In the genomic region with DNA sequence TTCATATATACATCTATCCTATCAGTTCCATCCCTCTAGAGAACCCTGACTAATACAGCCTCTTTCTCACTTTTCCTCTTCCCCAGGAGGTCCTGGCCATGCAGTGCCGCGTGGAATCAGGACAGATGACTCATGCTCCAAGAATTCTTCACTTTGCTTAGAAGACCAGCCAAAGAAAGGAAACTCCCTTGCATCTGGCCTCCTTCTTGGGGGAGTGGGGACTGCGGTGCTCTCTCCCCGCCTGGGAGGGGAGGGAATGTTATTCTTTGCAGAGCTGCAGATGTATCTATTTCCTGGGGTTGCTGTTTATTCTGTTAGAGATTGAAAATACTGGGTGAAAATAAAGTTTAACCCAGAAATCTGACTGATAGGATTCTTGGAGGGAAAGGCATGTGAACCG, we compare ENCODE assay signal across 1 cellular context.
TF ChIP-seq lines count a peak whose summit lies in the region.

No MANE protein-coding gene starts in this region.

TF ChIP-seq in HEK293, 187 proteins besides CTCF, POLR2A, EP300 and RAD21 (continued from another document and continues in another):
- TF ChIP-seq ZNF585B (tag by site-specific recombination; IDR thresholded peaks at IDR 0.05), result no peak
- TF ChIP-seq YY2 (tag by site-specific recombination; IDR thresholded peaks at IDR 0.05), result no peak
- TF ChIP-seq ZNF629 (tag by site-specific recombination; IDR thresholded peaks at IDR 0.05), result peak; percentile 63
- TF ChIP-seq, protein P1, sequence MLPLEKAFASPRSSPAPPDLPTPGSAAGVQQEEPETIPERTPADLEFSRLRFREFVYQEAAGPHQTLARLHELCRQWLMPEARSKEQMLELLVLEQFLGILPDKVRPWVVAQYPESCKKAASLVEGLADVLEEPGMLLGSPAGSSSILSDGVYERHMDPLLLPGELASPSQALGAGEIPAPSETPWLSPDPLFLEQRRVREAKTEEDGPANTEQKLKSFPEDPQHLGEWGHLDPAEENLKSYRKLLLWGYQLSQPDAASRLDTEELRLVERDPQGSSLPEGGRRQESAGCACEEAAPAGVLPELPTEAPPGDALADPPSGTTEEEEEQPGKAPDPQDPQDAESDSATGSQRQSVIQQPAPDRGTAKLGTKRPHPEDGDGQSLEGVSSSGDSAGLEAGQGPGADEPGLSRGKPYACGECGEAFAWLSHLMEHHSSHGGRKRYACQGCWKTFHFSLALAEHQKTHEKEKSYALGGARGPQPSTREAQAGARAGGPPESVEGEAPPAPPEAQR (tag by site-specific recombination; IDR thresholded peaks at IDR 0.05), result no peak
- TF ChIP-seq, protein P2, sequence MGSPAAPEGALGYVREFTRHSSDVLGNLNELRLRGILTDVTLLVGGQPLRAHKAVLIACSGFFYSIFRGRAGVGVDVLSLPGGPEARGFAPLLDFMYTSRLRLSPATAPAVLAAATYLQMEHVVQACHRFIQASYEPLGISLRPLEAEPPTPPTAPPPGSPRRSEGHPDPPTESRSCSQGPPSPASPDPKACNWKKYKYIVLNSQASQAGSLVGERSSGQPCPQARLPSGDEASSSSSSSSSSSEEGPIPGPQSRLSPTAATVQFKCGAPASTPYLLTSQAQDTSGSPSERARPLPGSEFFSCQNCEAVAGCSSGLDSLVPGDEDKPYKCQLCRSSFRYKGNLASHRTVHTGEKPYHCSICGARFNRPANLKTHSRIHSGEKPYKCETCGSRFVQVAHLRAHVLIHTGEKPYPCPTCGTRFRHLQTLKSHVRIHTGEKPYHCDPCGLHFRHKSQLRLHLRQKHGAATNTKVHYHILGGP (tag by site-specific recombination; IDR thresholded peaks at IDR 0.05), result no peak
- TF ChIP-seq GLI4 (tag by site-specific recombination; IDR thresholded peaks at IDR 0.05), result no peak
- TF ChIP-seq, protein P3, sequence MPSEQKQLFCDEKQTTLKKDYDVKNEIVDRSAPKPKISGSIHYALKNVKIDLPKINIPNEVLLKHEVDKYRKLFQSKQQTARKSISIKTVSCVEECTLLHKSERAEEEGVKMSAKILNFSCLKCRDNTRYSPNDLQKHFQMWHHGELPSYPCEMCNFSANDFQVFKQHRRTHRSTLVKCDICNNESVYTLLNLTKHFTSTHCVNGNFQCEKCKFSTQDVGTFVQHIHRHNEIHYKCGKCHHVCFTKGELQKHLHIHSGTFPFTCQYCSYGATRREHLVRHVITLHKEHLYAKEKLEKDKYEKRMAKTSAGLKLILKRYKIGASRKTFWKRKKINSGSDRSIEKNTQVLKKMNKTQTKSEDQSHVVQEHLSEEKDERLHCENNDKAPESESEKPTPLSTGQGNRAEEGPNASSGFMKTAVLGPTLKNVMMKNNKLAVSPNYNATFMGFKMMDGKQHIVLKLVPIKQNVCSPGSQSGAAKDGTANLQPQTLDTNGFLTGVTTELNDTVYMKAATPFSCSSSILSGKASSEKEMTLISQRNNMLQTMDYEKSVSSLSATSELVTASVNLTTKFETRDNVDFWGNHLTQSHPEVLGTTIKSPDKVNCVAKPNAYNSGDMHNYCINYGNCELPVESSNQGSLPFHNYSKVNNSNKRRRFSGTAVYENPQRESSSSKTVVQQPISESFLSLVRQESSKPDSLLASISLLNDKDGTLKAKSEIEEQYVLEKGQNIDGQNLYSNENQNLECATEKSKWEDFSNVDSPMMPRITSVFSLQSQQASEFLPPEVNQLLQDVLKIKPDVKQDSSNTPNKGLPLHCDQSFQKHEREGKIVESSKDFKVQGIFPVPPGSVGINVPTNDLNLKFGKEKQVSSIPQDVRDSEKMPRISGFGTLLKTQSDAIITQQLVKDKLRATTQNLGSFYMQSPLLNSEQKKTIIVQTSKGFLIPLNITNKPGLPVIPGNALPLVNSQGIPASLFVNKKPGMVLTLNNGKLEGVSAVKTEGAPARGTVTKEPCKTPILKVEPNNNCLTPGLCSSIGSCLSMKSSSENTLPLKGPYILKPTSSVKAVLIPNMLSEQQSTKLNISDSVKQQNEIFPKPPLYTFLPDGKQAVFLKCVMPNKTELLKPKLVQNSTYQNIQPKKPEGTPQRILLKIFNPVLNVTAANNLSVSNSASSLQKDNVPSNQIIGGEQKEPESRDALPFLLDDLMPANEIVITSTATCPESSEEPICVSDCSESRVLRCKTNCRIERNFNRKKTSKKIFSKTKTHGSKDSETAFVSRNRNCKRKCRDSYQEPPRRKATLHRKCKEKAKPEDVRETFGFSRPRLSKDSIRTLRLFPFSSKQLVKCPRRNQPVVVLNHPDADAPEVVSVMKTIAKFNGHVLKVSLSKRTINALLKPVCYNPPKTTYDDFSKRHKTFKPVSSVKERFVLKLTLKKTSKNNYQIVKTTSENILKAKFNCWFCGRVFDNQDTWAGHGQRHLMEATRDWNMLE (tag by site-specific recombination; conservative IDR thresholded peaks at IDR 0.05; ENCODE audit: low read depth), result peak; percentile 41; the same call in 1 of the 2 replicates
- TF ChIP-seq, protein P4, sequence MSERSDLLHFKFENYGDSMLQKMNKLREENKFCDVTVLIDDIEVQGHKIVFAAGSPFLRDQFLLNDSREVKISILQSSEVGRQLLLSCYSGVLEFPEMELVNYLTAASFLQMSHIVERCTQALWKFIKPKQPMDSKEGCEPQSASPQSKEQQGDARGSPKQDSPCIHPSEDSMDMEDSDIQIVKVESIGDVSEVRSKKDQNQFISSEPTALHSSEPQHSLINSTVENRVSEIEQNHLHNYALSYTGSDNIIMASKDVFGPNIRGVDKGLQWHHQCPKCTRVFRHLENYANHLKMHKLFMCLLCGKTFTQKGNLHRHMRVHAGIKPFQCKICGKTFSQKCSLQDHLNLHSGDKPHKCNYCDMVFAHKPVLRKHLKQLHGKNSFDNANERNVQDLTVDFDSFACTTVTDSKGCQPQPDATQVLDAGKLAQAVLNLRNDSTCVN (tag by site-specific recombination; optimal IDR thresholded peaks at IDR 0.05), result no peak
- TF ChIP-seq ZNF701 (tag by site-specific recombination; IDR thresholded peaks at IDR 0.05), result no peak
- TF ChIP-seq TRIM28 (IDR thresholded peaks at IDR 0.05; ENCODE audit: borderline replicate concordance, low read length), result 0 out of 2 replicates have a peak, but pooled peaks have one; percentile 21
- TF ChIP-seq ZNF366 (tag by site-specific recombination; conservative IDR thresholded peaks at IDR 0.05), result peak; percentile 69
- TF ChIP-seq, protein P5, sequence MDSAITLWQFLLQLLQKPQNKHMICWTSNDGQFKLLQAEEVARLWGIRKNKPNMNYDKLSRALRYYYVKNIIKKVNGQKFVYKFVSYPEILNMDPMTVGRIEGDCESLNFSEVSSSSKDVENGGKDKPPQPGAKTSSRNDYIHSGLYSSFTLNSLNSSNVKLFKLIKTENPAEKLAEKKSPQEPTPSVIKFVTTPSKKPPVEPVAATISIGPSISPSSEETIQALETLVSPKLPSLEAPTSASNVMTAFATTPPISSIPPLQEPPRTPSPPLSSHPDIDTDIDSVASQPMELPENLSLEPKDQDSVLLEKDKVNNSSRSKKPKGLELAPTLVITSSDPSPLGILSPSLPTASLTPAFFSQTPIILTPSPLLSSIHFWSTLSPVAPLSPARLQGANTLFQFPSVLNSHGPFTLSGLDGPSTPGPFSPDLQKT (IDR thresholded peaks at IDR 0.05; ENCODE audit: borderline replicate concordance, low read depth, low read length), result no peak
- no peak for TF ChIP-seq ZNF48 (tag by site-specific recombination; IDR thresholded peaks at IDR 0.05)
- TF ChIP-seq OSR2 (tag by site-specific recombination; IDR thresholded peaks at IDR 0.05), result no peak
- no peak for TF ChIP-seq ZNF112 (tag by site-specific recombination; IDR thresholded peaks at IDR 0.05)
- no peak for TF ChIP-seq ZNF19 (tag by site-specific recombination; IDR thresholded peaks at IDR 0.05; ENCODE audit: low read depth)
- TF ChIP-seq, protein P6, sequence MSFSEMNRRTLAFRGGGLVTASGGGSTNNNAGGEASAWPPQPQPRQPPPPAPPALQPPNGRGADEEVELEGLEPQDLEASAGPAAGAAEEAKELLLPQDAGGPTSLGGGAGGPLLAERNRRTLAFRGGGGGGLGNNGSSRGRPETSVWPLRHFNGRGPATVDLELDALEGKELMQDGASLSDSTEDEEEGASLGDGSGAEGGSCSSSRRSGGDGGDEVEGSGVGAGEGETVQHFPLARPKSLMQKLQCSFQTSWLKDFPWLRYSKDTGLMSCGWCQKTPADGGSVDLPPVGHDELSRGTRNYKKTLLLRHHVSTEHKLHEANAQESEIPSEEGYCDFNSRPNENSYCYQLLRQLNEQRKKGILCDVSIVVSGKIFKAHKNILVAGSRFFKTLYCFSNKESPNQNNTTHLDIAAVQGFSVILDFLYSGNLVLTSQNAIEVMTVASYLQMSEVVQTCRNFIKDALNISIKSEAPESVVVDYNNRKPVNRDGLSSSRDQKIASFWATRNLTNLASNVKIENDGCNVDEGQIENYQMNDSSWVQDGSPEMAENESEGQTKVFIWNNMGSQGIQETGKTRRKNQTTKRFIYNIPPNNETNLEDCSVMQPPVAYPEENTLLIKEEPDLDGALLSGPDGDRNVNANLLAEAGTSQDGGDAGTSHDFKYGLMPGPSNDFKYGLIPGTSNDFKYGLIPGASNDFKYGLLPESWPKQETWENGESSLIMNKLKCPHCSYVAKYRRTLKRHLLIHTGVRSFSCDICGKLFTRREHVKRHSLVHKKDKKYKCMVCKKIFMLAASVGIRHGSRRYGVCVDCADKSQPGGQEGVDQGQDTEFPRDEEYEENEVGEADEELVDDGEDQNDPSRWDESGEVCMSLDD (tag by site-specific recombination; IDR thresholded peaks at IDR 0.05), result no peak
- TF ChIP-seq, protein P7, sequence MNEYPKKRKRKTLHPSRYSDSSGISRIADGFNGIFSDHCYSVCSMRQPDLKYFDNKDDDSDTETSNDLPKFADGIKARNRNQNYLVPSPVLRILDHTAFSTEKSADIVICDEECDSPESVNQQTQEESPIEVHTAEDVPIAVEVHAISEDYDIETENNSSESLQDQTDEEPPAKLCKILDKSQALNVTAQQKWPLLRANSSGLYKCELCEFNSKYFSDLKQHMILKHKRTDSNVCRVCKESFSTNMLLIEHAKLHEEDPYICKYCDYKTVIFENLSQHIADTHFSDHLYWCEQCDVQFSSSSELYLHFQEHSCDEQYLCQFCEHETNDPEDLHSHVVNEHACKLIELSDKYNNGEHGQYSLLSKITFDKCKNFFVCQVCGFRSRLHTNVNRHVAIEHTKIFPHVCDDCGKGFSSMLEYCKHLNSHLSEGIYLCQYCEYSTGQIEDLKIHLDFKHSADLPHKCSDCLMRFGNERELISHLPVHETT (tag by site-specific recombination; IDR thresholded peaks at IDR 0.05), result no peak
- no peak for TF ChIP-seq ZNF114 (tag by site-specific recombination; IDR thresholded peaks at IDR 0.05)
- TF ChIP-seq KLF1 (tag by site-specific recombination; IDR thresholded peaks at IDR 0.05), result peak; percentile 13; the same call in 1 of the 2 replicates
- no peak for TF ChIP-seq RBAK (tag by site-specific recombination; IDR thresholded peaks at IDR 0.05)
- TF ChIP-seq ZNF221 (tag by site-specific recombination; IDR thresholded peaks at IDR 0.05; ENCODE audit: borderline replicate concordance), result no peak
- TF ChIP-seq ZNF202 (tag by site-specific recombination; IDR thresholded peaks at IDR 0.05; ENCODE audit: borderline replicate concordance), result no peak
- TF ChIP-seq ZNF324 (tag by site-specific recombination; IDR thresholded peaks at IDR 0.05), result no peak
- TF ChIP-seq, protein P8, sequence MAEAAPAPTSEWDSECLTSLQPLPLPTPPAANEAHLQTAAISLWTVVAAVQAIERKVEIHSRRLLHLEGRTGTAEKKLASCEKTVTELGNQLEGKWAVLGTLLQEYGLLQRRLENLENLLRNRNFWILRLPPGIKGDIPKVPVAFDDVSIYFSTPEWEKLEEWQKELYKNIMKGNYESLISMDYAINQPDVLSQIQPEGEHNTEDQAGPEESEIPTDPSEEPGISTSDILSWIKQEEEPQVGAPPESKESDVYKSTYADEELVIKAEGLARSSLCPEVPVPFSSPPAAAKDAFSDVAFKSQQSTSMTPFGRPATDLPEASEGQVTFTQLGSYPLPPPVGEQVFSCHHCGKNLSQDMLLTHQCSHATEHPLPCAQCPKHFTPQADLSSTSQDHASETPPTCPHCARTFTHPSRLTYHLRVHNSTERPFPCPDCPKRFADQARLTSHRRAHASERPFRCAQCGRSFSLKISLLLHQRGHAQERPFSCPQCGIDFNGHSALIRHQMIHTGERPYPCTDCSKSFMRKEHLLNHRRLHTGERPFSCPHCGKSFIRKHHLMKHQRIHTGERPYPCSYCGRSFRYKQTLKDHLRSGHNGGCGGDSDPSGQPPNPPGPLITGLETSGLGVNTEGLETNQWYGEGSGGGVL (tag by site-specific recombination; IDR thresholded peaks at IDR 0.05), result peak; percentile 62; the same call in 1 of the 2 replicates
- TF ChIP-seq ZNF302 (tag by site-specific recombination; IDR thresholded peaks at IDR 0.05; ENCODE audit: low read depth), result no peak
- no peak for TF ChIP-seq ZNF707 (tag by site-specific recombination; IDR thresholded peaks at IDR 0.05)
- TF ChIP-seq, protein P9, sequence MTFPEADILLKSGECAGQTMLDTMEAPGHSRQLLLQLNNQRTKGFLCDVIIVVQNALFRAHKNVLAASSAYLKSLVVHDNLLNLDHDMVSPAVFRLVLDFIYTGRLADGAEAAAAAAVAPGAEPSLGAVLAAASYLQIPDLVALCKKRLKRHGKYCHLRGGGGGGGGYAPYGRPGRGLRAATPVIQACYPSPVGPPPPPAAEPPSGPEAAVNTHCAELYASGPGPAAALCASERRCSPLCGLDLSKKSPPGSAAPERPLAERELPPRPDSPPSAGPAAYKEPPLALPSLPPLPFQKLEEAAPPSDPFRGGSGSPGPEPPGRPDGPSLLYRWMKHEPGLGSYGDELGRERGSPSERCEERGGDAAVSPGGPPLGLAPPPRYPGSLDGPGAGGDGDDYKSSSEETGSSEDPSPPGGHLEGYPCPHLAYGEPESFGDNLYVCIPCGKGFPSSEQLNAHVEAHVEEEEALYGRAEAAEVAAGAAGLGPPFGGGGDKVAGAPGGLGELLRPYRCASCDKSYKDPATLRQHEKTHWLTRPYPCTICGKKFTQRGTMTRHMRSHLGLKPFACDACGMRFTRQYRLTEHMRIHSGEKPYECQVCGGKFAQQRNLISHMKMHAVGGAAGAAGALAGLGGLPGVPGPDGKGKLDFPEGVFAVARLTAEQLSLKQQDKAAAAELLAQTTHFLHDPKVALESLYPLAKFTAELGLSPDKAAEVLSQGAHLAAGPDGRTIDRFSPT (tag by site-specific recombination; IDR thresholded peaks at IDR 0.05), result no peak
- TF ChIP-seq, protein P10, sequence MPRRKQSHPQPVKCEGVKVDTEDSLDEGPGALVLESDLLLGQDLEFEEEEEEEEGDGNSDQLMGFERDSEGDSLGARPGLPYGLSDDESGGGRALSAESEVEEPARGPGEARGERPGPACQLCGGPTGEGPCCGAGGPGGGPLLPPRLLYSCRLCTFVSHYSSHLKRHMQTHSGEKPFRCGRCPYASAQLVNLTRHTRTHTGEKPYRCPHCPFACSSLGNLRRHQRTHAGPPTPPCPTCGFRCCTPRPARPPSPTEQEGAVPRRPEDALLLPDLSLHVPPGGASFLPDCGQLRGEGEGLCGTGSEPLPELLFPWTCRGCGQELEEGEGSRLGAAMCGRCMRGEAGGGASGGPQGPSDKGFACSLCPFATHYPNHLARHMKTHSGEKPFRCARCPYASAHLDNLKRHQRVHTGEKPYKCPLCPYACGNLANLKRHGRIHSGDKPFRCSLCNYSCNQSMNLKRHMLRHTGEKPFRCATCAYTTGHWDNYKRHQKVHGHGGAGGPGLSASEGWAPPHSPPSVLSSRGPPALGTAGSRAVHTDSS (tag by site-specific recombination; IDR thresholded peaks at IDR 0.05), result no peak
- no peak for TF ChIP-seq ZNF768 (tag by site-specific recombination; IDR thresholded peaks at IDR 0.05)
- TF ChIP-seq, protein P11, sequence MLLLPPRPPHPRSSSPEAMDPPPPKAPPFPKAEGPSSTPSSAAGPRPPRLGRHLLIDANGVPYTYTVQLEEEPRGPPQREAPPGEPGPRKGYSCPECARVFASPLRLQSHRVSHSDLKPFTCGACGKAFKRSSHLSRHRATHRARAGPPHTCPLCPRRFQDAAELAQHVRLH (tag by site-specific recombination; IDR thresholded peaks at IDR 0.05), result no peak
- no peak for TF ChIP-seq ZBTB1 (tag by site-specific recombination; IDR thresholded peaks at IDR 0.05)
- no peak for TF ChIP-seq SCRT2 (tag by site-specific recombination; IDR thresholded peaks at IDR 0.05)
